In genomic region chr10:29392376-29393021, GRCh38 we compare ENCODE assay signal across 9 cellular contexts.
DNase-seq lines count a peak whose midpoint lies in the region; ATAC-seq and TF ChIP-seq lines count a peak whose summit lies in the region.
"Had no signal": no experiment of that assay in that cellular context is flagged by ENCODE, and none has a peak within 500 bp of the region (broad histone marks: within the 10 kb centered on the region; RNA-seq: fewer than 3 reads in every experiment).

No MANE protein-coding gene starts in this region.

- POLR2A ChIA-PET in activated CD4-positive, alpha-beta T cell treated with anti-CD3 and anti-CD28 coated beads for 36 hours (lab: Charles Lee), result no interaction called here
- POLR2A ChIA-PET in HEK293 (lab: Yijun Ruan, JAX), result no interaction called here

- H3K27ac ChIP-seq in HEK293 (ENCODE audit: extremely low read depth, low read depth, low read length), result no peak overlapping the region

- intact Hi-C loops in activated CD4-positive, alpha-beta T cell treated with anti-CD3 and anti-CD28 coated beads for 36 hours (cut with DNase I, micrococcal nuclease), result no loop called here

- H3K4me3 Mint-ChIP-seq in activated CD4-positive, alpha-beta T cell treated with anti-CD3 and anti-CD28 coated beads for 36 hours, result no peak overlapping the region
- H3K4me3 Mint-ChIP-seq: activated naive CD4-positive, alpha-beta T cell treated with anti-CD3 and anti-CD28 coated beads, Interleukin-2, amount 50 U/mL, for 24 hours had no signal

- CTCF ChIA-PET in activated CD4-positive, alpha-beta T cell treated with anti-CD3 and anti-CD28 coated beads for 36 hours (lab: Charles Lee), result interaction anchor here (0.7 to 3.0 kb wide), 13 partner anchors 8 to 110 kb away, joined by 3 to 21 read pairs (median 4); no protein-coding TSS in a partner anchor
- CTCF ChIA-PET in HEK293 (lab: Yijun Ruan, JAX), result interaction anchor here (0.6 to 2.9 kb wide), 33 partner anchors 11 to 1001 kb away, joined by 3 to 25 read pairs (median 3); no protein-coding TSS in a partner anchor

- H3K9ac ChIP-seq in adipocyte (ENCODE audit: low read length), result no peak overlapping the region

- no peaks in the 10 kb centered on the region for H3K9me3 Mint-ChIP-seq in activated CD4-positive, alpha-beta T cell treated with anti-CD3 and anti-CD28 coated beads for 36 hours (ENCODE audit: low read depth)
- H3K9me3 Mint-ChIP-seq: activated naive CD4-positive, alpha-beta T cell treated with anti-CD3 and anti-CD28 coated beads, Interleukin-2, amount 50 U/mL, for 24 hours had no signal

- TF ChIP-seq CTCF in HEK293 (tag by site-specific recombination; IDR thresholded peaks at IDR 0.05), result no peak; the same call in 1 of the 2 replicates

- H3K27ac Mint-ChIP-seq in activated CD4-positive, alpha-beta T cell treated with anti-CD3 and anti-CD28 coated beads for 36 hours, result no peak overlapping the region
- H3K27ac Mint-ChIP-seq: activated naive CD4-positive, alpha-beta T cell treated with anti-CD3 and anti-CD28 coated beads, Interleukin-2, amount 50 U/mL, for 24 hours had no signal

- H3K9me3 ChIP-seq in HEK293 (ENCODE audit: control insufficient read depth, insufficient read depth, low read depth, low read length) (no peaks in the 10 kb centered on the region), adipocyte (ENCODE audit: control insufficient read depth, low read length) (no peaks in the 10 kb centered on the region)

- H3K27me3 ChIP-seq in adipocyte (replicated peaks; ENCODE audit: control insufficient read depth, insufficient read depth, low read length), result peaks cover 17% of the 10 kb centered on the region

- H3K36me3 Mint-ChIP-seq in activated CD4-positive, alpha-beta T cell treated with anti-CD3 and anti-CD28 coated beads for 36 hours (ENCODE audit: low read depth), result no peaks in the 10 kb centered on the region
- H3K36me3 Mint-ChIP-seq: activated naive CD4-positive, alpha-beta T cell treated with anti-CD3 and anti-CD28 coated beads, Interleukin-2, amount 50 U/mL, for 24 hours had no signal

- ATAC-seq in activated CD4-positive, alpha-beta T cell treated with anti-CD3 and anti-CD28 coated beads for 36 hours, result peak; percentile 63
- ATAC-seq in GM21825 (IDR thresholded peaks at IDR 0.05; ENCODE audit: unreplicated experiment), result no peak

- no peaks in the 10 kb centered on the region for H3K4me1 ChIP-seq in HEK293 (ENCODE audit: control insufficient read depth, insufficient read depth, low read length)
- no peaks in the 10 kb centered on the region for H3K4me1 ChIP-seq in adipocyte (ENCODE audit: control insufficient read depth, insufficient read depth, low read length)

- H3K36me3 ChIP-seq in HEK293 (ENCODE audit: control insufficient read depth in 2 of 2, insufficient read depth in 1 of 2, low read length in 2 of 2) (no peaks in the 10 kb centered on the region), adipocyte (ENCODE audit: control insufficient read depth, insufficient read depth, low read length, severe bottlenecking) (no peaks in the 10 kb centered on the region)

- H3K4me1 Mint-ChIP-seq in activated CD4-positive, alpha-beta T cell treated with anti-CD3 and anti-CD28 coated beads for 36 hours, result no peaks in the 10 kb centered on the region
- H3K4me1 Mint-ChIP-seq: activated naive CD4-positive, alpha-beta T cell treated with anti-CD3 and anti-CD28 coated beads, Interleukin-2, amount 50 U/mL, for 24 hours had no signal

- peaks cover 2% of the 10 kb centered on the region for H3K27me3 Mint-ChIP-seq in activated CD4-positive, alpha-beta T cell treated with anti-CD3 and anti-CD28 coated beads for 36 hours
- H3K27me3 Mint-ChIP-seq: activated naive CD4-positive, alpha-beta T cell treated with anti-CD3 and anti-CD28 coated beads, Interleukin-2, amount 50 U/mL, for 24 hours had no signal

- H3K4me3 ChIP-seq in HEK293 (ENCODE audit: low read depth, low read length) (no peak overlapping the region), adipocyte (ENCODE audit: low read length) (no peak overlapping the region)

- DNase-seq in activated CD4-positive, alpha-beta T cell treated with anti-CD3 and anti-CD28 coated beads for 36 hours, result peak; percentile 60
- no peak for DNase-seq in activated CD4-positive, alpha-beta T cell treated with anti-CD3 and anti-CD28 coated beads for 1 hour
- DNase-seq in NCI-H345 treated with DMSO at 0.1 percent for 48 hours (lab: John Stamatoyannopoulos, UW; ENCODE audit: unreplicated experiment) (peak; percentile 13), adipocyte (ENCODE audit: low read depth) (peak; percentile 77), iPS DF 19.7 (ENCODE audit: low read depth, low spot score) (peak; percentile 15)
- peak; percentile 18 for DNase-seq in stimulated activated CD4-positive, alpha-beta T cell treated with anti-CD3 and anti-CD28 coated beads, Interleukin-4, amount 100 ng/mL, for 1 hour

TF ChIP-seq in HEK293, 187 proteins besides CTCF, POLR2A, EP300 and RAD21:
- TF ChIP-seq ZBTB17 (tag by site-specific recombination; IDR thresholded peaks at IDR 0.05) (0 out of 2 replicates have a peak, but pooled peaks have one; percentile 16), ZNF654 (tag by site-specific recombination; IDR thresholded peaks at IDR 0.05; ENCODE audit: low read depth) (peak; percentile 83), ZNF157 (tag by site-specific recombination; IDR thresholded peaks at IDR 0.05) (no peak)
